8 cellular contexts compared by ENCODE assay signal in the genomic region with DNA sequence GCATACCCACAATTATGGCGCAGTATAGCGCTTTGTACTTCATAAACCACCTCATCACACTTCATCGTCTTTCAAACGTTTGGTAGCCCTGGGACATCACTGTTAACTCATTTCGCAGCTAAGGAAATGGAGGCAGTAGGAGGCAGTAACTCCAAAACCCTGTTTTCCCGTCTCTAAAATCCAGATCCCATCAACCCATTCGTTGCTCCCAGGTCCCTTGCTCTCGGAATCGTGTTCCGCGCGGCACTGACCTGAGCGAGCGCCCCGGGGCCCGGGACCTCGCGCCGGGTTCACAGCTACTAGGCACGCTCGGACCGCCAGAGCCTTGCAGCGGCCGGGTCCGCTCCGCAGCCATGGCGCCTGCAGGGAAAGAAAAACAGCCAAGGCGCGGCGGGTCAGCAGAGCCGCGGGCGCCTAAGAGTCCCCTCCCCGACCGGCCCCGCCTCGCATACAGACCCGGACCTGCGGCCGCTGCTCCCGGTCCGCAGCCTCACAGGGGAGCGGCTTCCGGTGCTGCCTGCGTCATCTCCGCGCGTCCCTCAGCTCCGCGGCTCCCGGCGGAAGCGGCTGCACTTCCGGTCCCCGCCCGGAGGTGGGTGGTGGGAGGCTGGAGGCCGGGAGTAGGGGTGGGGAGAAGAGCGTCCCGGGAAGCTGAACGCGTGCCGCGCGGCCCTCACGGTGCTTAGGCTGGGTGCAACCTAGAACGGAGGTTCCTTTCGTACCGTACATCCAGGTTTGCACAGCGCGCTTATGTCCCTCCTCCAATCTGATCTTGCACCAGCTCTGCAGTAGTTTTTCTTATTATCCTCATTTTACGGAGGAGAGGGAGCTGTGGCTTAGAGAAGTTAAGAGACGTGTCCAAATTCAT. TPM values are rescaled to one million over a fixed set of nuclear protein-coding genes. Genes with fewer than 3 reads are reported as not detected.
DNase-seq lines count a peak whose midpoint lies in the region; ATAC-seq and TF ChIP-seq lines count a peak whose summit lies in the region.

A gene with protein sequence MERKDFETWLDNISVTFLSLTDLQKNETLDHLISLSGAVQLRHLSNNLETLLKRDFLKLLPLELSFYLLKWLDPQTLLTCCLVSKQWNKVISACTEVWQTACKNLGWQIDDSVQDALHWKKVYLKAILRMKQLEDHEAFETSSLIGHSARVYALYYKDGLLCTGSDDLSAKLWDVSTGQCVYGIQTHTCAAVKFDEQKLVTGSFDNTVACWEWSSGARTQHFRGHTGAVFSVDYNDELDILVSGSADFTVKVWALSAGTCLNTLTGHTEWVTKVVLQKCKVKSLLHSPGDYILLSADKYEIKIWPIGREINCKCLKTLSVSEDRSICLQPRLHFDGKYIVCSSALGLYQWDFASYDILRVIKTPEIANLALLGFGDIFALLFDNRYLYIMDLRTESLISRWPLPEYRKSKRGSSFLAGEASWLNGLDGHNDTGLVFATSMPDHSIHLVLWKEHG (minus strand): TSS at position 519 of the 868 bp plus-strand sequence. CDS start 5,158 bp downstream, outside the sequence.

- no peaks in the 10 kb centered on the region for H3K27me3 ChIP-seq in BJ (ENCODE audit: control insufficient read depth, insufficient read depth, low read length)

- peak within 1 kb of the TSS; percentile 54 for H3K4me3 ChIP-seq in BJ (ENCODE audit: low read depth, low read length)

- CTCF ChIA-PET in BJ (lab: Yijun Ruan, JAX), result interaction anchor here (1.6 kb wide), 1 partner anchor 37 kb away, joined by 6 read pairs; no protein-coding TSS in a partner anchor

- POLR2A ChIA-PET in BJ (lab: Charles Lee), result interaction anchor here (0.7 to 0.8 kb wide), 2 partner anchors 80 to 138 kb away, joined by 3 to 5 read pairs; no protein-coding TSS in a partner anchor

- no peaks in the 10 kb centered on the region for H3K36me3 ChIP-seq in BJ (ENCODE audit: control insufficient read depth, insufficient read depth, low read length)

- no peak for TF ChIP-seq CTCF in BJ (IDR thresholded peaks at IDR 0.05; ENCODE audit: insufficient read depth, low read depth, low read length)

- ATAC-seq in HG03457 (IDR thresholded peaks at IDR 0.05; ENCODE audit: unreplicated experiment) (peak; percentile 80), left lobe of liver (peak; percentile 99)

- DNase-seq in BJ (ENCODE audit: low read depth) (peak; percentile 42), GM19240 (ENCODE audit: insufficient read length, low spot score) (peak; percentile 69), NCI-H526 treated with DMSO at 0.1 percent for 48 hours (lab: John Stamatoyannopoulos, UW) (peak; percentile 59), dedifferentiated amniotic fluid mesenchymal stem cell (ENCODE audit: extremely low spot score) (peak; percentile 90), left lobe of liver (ENCODE audit: low spot score) (peak; percentile 93)
- DNase-seq in activated CD4-positive, alpha-beta T cell treated with anti-CD3 and anti-CD28 coated beads, Interleukin-2, amount 50 U/mL, for 24 hours (ENCODE audit: low read depth in 1 of 2, low spot score in 1 of 2), result peak; percentile 75 to 88
- peak; percentile 91 to 94 for DNase-seq in stimulated activated CD4-positive, alpha-beta T cell treated with anti-CD3 and anti-CD28 coated beads, Interleukin-2, amount 100 ng/mL, for 24 hours

RNA-seq across cellular contexts. Expression of the gene that starts here (rescaled TPM):
- polyA plus RNA-seq in BJ (2011; rRNA removed), result 40.8 and 47.8 TPM in 2 replicates
- 21.8 and 28.9 TPM in 2 replicates for polyA minus RNA-seq in BJ (2011; rRNA and poly(A)+ RNA removed)
- total RNA-seq in left lobe of liver, result 46.2 TPM

Comparison
In these comparisons a context has a peak if more than half of its experiments do, and no peak if none do; other contexts are left out.
1. Peak in every context shown above with its lines: DNase-seq, ATAC-seq and H3K4me3 ChIP-seq.
2. DNase-seq: peak in every context shown above with its lines; median percentile 93 in left lobe of liver; 92 in stimulated activated CD4-positive, alpha-beta T cell treated with anti-CD3 and anti-CD28 coated beads, Interleukin-2, amount 100 ng/mL, for 24 hours; 90 in dedifferentiated amniotic fluid mesenchymal stem cell; 82 in activated CD4-positive, alpha-beta T cell treated with anti-CD3 and anti-CD28 coated beads, Interleukin-2, amount 50 U/mL, for 24 hours; 69 in GM19240; 59 in NCI-H526 treated with DMSO at 0.1 percent for 48 hours; 42 in BJ.